In genomic region chr16:17607075-17607509, GRCh38 we compare ENCODE assay signal across 21 cellular contexts.
DNase-seq lines count a peak whose midpoint lies in the region; ATAC-seq and TF ChIP-seq lines count a peak whose summit lies in the region.
"Had no signal": no experiment of that assay in that cellular context is flagged by ENCODE, and none has a peak within 500 bp of the region (broad histone marks: within the 10 kb centered on the region; RNA-seq: fewer than 3 reads in every experiment).

No MANE protein-coding gene starts in this region.

- no peaks in the 10 kb centered on the region for H3K9me3 ChIP-seq in CD8-positive, alpha-beta T cell (ENCODE audit: low read length)
- H3K9me3 ChIP-seq: gastrocnemius medialis, prostate gland had no signal

- no peak overlapping the region for H3K4me3 Mint-ChIP-seq in CD8-positive, alpha-beta T cell
- H3K4me3 Mint-ChIP-seq in activated CD8-positive, alpha-beta T cell treated with anti-CD3 and anti-CD28 coated beads, Interleukin-2, amount 10 ng/mL, durations not matched to agents 7 days and 5 days = no peak overlapping the region
- H3K4me3 Mint-ChIP-seq in natural killer cell = peak overlapping the region; percentile 10
- H3K4me3 Mint-ChIP-seq: dendritic cell treated with granulocyte-macrophage colony-stimulating factor and Interleukin-4, amounts not matched to agents 40 ng/mL and 50 ng/mL, for 4 days; type B pancreatic cell had no signal

- intact Hi-C loops in CD8-positive, alpha-beta T cell (cut with DNase I, micrococcal nuclease) = no loop called here
- intact Hi-C loops in natural killer cell (cut with micrococcal nuclease) = no loop called here

- H3K9me3 Mint-ChIP-seq in CD8-positive, alpha-beta T cell = no peaks in the 10 kb centered on the region
- H3K9me3 Mint-ChIP-seq in activated CD8-positive, alpha-beta T cell treated with anti-CD3 and anti-CD28 coated beads, Interleukin-2, amount 10 ng/mL, durations not matched to agents 7 days and 5 days (ENCODE audit: insufficient read depth) = no peaks in the 10 kb centered on the region
- no peaks in the 10 kb centered on the region for H3K9me3 Mint-ChIP-seq in natural killer cell
- H3K9me3 Mint-ChIP-seq: activated naive CD4-positive, alpha-beta T cell treated with anti-CD3 and anti-CD28 coated beads, Interleukin-2, amount 50 U/mL, for 72 hours; dendritic cell treated with granulocyte-macrophage colony-stimulating factor and Interleukin-4, amounts not matched to agents 40 ng/mL and 50 ng/mL, for 4 days; type B pancreatic cell had no signal

- H3K4me3 ChIP-seq in CD8-positive, alpha-beta T cell (ENCODE audit: low read depth, low read length) = no peak overlapping the region
- H3K4me3 ChIP-seq: gastrocnemius medialis, left ventricle myocardium inferior, PC-9, prostate gland had no signal

- no peaks in the 10 kb centered on the region for H3K27me3 ChIP-seq in CD8-positive, alpha-beta T cell (ENCODE audit: insufficient read depth, low read length)
- H3K27me3 ChIP-seq: gastrocnemius medialis had no signal

- ATAC-seq in CD8-positive, alpha-beta T cell = no peak
- peak; percentile 39 for ATAC-seq in activated CD8-positive, alpha-beta T cell treated with anti-CD3 and anti-CD28 coated beads, Interleukin-2, amount 10 ng/mL, durations not matched to agents 7 days and 5 days
- ATAC-seq in natural killer cell (peak in 1 of 3 donors; percentile 52), GM18873 (IDR thresholded peaks at IDR 0.05; ENCODE audit: low FRiP score, unreplicated experiment) (no peak)
- ATAC-seq: activated naive CD4-positive, alpha-beta T cell treated with anti-CD3 and anti-CD28 coated beads, Interleukin-2, amount 50 U/mL, for 72 hours; gastrocnemius medialis had no signal

- peaks cover 10% of the 10 kb centered on the region for H3K27me3 Mint-ChIP-seq in CD8-positive, alpha-beta T cell (ENCODE audit: low read depth)
- H3K27me3 Mint-ChIP-seq in activated CD8-positive, alpha-beta T cell treated with anti-CD3 and anti-CD28 coated beads, Interleukin-2, amount 10 ng/mL, durations not matched to agents 7 days and 5 days (ENCODE audit: low read depth) = peaks cover 4% of the 10 kb centered on the region
- peaks cover 0 to 18% of the 10 kb centered on the region in 2 donors for H3K27me3 Mint-ChIP-seq in natural killer cell (ENCODE audit: low read depth in 2 of 2)
- H3K27me3 Mint-ChIP-seq: dendritic cell treated with granulocyte-macrophage colony-stimulating factor and Interleukin-4, amounts not matched to agents 40 ng/mL and 50 ng/mL, for 4 days; type B pancreatic cell had no signal

- DNase-seq in CD8-positive, alpha-beta T cell = peak in 1 of 7 experiments; percentile 49
- DNase-seq in M059J (ENCODE audit: low read depth) (peak; percentile 38), natural killer cell (no peak), activated T-cell treated with anti-CD3 and anti-CD28 coated beads for 4 hours (no peak), NCI-H1092 treated with DMSO at 0.1 percent for 48 hours (lab: John Stamatoyannopoulos, UW) (no peak)
- peak; percentile 30 for DNase-seq in activated CD8-positive, alpha-beta T cell treated with anti-CD3 and anti-CD28 coated beads, Interleukin-2, amount 10 ng/mL, durations not matched to agents 7 days and 5 days
- DNase-seq: caudate nucleus, DMS79, gastrocnemius medialis, hypothalamus, left ventricle myocardium inferior, MV-4-11, NCI-H774, PC-9, T-helper 1 cell had no signal

- CTCF ChIA-PET in CD8-positive, alpha-beta T cell (lab: Charles Lee) = interaction anchor here (1.7 kb wide), 1 partner anchor 28 kb away, joined by 4 read pairs; no protein-coding TSS in a partner anchor
- CTCF ChIA-PET in activated CD8-positive, alpha-beta T cell treated with anti-CD3 and anti-CD28 coated beads, Interleukin-2, amount 10 ng/mL, durations not matched to agents 7 days and 5 days (lab: Charles Lee) = interaction anchor here (1.4 kb wide), 1 partner anchor 28 kb away, joined by 5 read pairs; no protein-coding TSS in a partner anchor

- H3K27ac ChIP-seq in CD8-positive, alpha-beta T cell (ENCODE audit: low read depth, low read length) = no peak overlapping the region
- H3K27ac ChIP-seq: gastrocnemius medialis, KMS-11, left ventricle myocardium inferior, PC-9, prostate gland had no signal

- no peak for TF ChIP-seq CTCF in CD8-positive, alpha-beta T cell (IDR thresholded peaks at IDR 0.05)
- TF ChIP-seq CTCF in natural killer cell (IDR thresholded peaks at IDR 0.05) = no peak

- peak overlapping the region; percentile 25 for H3K27ac Mint-ChIP-seq in CD8-positive, alpha-beta T cell
- H3K27ac Mint-ChIP-seq in activated CD8-positive, alpha-beta T cell treated with anti-CD3 and anti-CD28 coated beads, Interleukin-2, amount 10 ng/mL, durations not matched to agents 7 days and 5 days = no peak overlapping the region
- H3K27ac Mint-ChIP-seq in natural killer cell = no peak overlapping the region
- H3K27ac Mint-ChIP-seq: activated naive CD4-positive, alpha-beta T cell treated with anti-CD3 and anti-CD28 coated beads, Interleukin-2, amount 50 U/mL, for 72 hours; dendritic cell treated with granulocyte-macrophage colony-stimulating factor and Interleukin-4, amounts not matched to agents 40 ng/mL and 50 ng/mL, for 4 days; type B pancreatic cell had no signal

- no peaks in the 10 kb centered on the region for H3K36me3 ChIP-seq in CD8-positive, alpha-beta T cell (ENCODE audit: insufficient read depth, low read length)
- H3K36me3 ChIP-seq: gastrocnemius medialis, left ventricle myocardium inferior, prostate gland had no signal

- H3K4me1 Mint-ChIP-seq in CD8-positive, alpha-beta T cell (ENCODE audit: low read depth) = peaks cover 18% of the 10 kb centered on the region
- peaks cover 17% of the 10 kb centered on the region for H3K4me1 Mint-ChIP-seq in activated CD8-positive, alpha-beta T cell treated with anti-CD3 and anti-CD28 coated beads, Interleukin-2, amount 10 ng/mL, durations not matched to agents 7 days and 5 days (ENCODE audit: low read depth)
- peaks cover 13 to 18% of the 10 kb centered on the region in 2 donors for H3K4me1 Mint-ChIP-seq in natural killer cell

- no peaks in the 10 kb centered on the region for H3K36me3 Mint-ChIP-seq in CD8-positive, alpha-beta T cell
- H3K36me3 Mint-ChIP-seq in activated CD8-positive, alpha-beta T cell treated with anti-CD3 and anti-CD28 coated beads, Interleukin-2, amount 10 ng/mL, durations not matched to agents 7 days and 5 days (ENCODE audit: low read depth) = no peaks in the 10 kb centered on the region
- no peaks in the 10 kb centered on the region for H3K36me3 Mint-ChIP-seq in natural killer cell
- H3K36me3 Mint-ChIP-seq: activated naive CD4-positive, alpha-beta T cell treated with anti-CD3 and anti-CD28 coated beads, Interleukin-2, amount 50 U/mL, for 72 hours; type B pancreatic cell had no signal

- POLR2A ChIA-PET in CD8-positive, alpha-beta T cell (lab: Charles Lee) = interaction anchor here (0.5 kb wide), 1 partner anchor 59 kb away, joined by 3 read pairs; no protein-coding TSS in a partner anchor
- POLR2A ChIA-PET in activated CD8-positive, alpha-beta T cell treated with anti-CD3 and anti-CD28 coated beads, Interleukin-2, amount 10 ng/mL, durations not matched to agents 7 days and 5 days (lab: Charles Lee) = no interaction called here

- peaks cover 14% of the 10 kb centered on the region for H3K4me1 ChIP-seq in CD8-positive, alpha-beta T cell (ENCODE audit: insufficient read depth, low read length)
- H3K4me1 ChIP-seq: gastrocnemius medialis, left ventricle myocardium inferior, prostate gland had no signal

Comparison
In these comparisons a context has a peak if more than half of its experiments do, and no peak if none do; other contexts are left out.
1. DNase-seq: peak in M059J (single experiment) and activated CD8-positive, alpha-beta T cell treated with anti-CD3 and anti-CD28 coated beads, Interleukin-2, amount 10 ng/mL, durations not matched to agents 7 days and 5 days (single experiment); none in natural killer cell (single experiment), activated T-cell treated with anti-CD3 and anti-CD28 coated beads for 4 hours (single experiment) and NCI-H1092 treated with DMSO at 0.1 percent for 48 hours (single experiment).